ENCODE assay signal across 29 cellular contexts in the genomic region with DNA sequence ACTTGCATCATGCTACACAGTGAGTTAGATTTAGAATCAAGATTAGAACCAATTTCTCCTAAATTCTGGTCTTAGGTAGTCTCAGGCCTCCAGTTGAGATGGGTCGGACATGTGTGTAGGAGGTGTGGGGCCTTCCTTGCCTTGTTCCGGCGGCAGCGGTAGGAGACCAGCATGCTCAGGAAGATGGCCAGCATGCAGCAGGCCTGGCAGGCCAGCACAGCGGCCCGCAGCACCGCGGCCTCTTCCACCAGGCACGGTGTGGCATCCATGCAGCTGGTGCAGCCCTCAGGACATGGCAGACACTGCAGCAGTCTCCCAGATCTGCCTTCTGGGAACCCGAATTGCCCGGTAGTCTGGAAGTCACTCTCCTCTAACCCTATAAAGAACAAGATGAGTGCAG. TPM values are rescaled to one million over a fixed set of nuclear protein-coding genes. Genes with fewer than 3 reads are reported as not detected.
"Had no signal": no experiment of that assay in that cellular context is flagged by ENCODE, and none has a peak within 500 bp of the region (broad histone marks: within the 10 kb centered on the region; RNA-seq: fewer than 3 reads in every experiment).

No MANE protein-coding gene starts in this region.

- H3K9me3 ChIP-seq: esophagus muscularis mucosa, gastroesophageal sphincter, heart left ventricle, left ventricle myocardium inferior, lower lobe of right lung, mucosa of descending colon had no signal

- FAIRE-seq: colon, endothelial cell of umbilical vein, frontal cortex, keratinocyte had no signal

- DNase-seq: dermis blood vessel endothelial cell; effector CD4-positive, alpha-beta T cell; effector memory CD4-positive, alpha-beta T cell; foreskin keratinocyte; heart left ventricle; hypothalamus; immature natural killer cell; kidney glomerular epithelial cell; left colon; left ventricle myocardium inferior; lower lobe of right lung; mesenchymal stem cell; mucosa of descending colon; naive B cell had no signal

- H3K4me1 ChIP-seq: foreskin keratinocyte, lower lobe of right lung had no signal

- H3K27me3 ChIP-seq: dorsolateral prefrontal cortex, hepatocyte had no signal

- H3K27ac Mint-ChIP-seq: immature natural killer cell, mesothelial cell of epicardium, naive B cell had no signal

- H3K4me3 ChIP-seq: coronary artery, dorsolateral prefrontal cortex, esophagus muscularis mucosa, gastroesophageal sphincter, heart left ventricle, hepatocyte, left ventricle myocardium inferior, lower lobe of right lung, mucosa of descending colon had no signal

- H3K36me3 ChIP-seq: esophagus muscularis mucosa, gastroesophageal sphincter, heart left ventricle, left ventricle myocardium inferior, lower lobe of right lung had no signal

- ATAC-seq: foreskin keratinocyte, gastroesophageal sphincter, heart left ventricle, left colon, left lobe of liver, lower lobe of right lung, mucosa of descending colon had no signal

- H3K9me3 Mint-ChIP-seq: immature natural killer cell, mesothelial cell of epicardium, naive B cell had no signal

- H2AFZ ChIP-seq: hepatocyte had no signal

- H3K36me3 Mint-ChIP-seq: immature natural killer cell, mesothelial cell of epicardium, naive B cell had no signal

- H3K27ac ChIP-seq: coronary artery, esophagus muscularis mucosa, foreskin keratinocyte, gastroesophageal sphincter, heart left ventricle, hepatocyte, left ventricle myocardium inferior, lower lobe of right lung had no signal

- H3K4me2 ChIP-seq: hepatocyte had no signal

RNA-seq across cellular contexts. Expression of gene GPR179, which starts 6.9 kb away (rescaled TPM):
- total RNA-seq: dermis blood vessel endothelial cell, endothelial cell of umbilical vein, epithelial cell of proximal tubule, foreskin keratinocyte, lung microvascular endothelial cell, mesenteric fat pad had no signal
- polyA plus RNA-seq: endothelial cell of umbilical vein, fibroblast of lung, foreskin keratinocyte, immature natural killer cell had no signal
